Comparison of ENCODE assay signal across 8 cellular contexts in the genomic region with DNA sequence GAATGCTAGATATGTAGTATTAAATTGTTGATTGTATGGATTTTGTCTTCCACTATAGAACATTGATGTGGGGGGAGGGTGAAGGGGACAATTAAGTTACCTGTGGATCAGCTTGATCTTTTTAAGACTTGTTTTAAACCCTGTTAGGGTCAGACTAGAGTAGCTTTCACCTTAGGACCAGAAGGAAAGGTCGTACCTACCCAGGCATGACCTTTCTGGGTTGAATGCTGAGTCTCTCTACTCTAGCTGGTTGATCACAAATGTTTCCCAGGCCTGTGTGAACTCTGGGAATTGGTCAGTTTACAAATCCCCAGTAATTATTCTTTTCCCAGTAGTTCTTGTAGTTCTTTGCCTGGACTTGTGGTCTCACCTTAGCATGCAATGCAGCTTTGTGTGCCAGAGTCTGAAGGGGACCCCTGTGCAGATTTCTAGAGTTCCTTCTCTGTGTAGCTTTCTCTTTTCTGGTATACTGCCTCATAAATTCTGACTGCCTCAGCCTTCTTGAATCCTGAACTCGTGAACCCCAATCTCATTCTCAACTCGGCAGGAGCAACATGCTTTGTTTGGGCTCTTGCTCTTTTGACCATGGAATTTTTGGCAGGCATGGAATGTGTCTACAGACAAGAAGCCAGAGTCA. TPM values are rescaled to one million over a fixed set of nuclear protein-coding genes. Genes with fewer than 3 reads are reported as not detected.
DNase-seq lines count a peak whose midpoint lies in the region; ATAC-seq, FAIRE-seq and TF ChIP-seq lines count a peak whose summit lies in the region.

No MANE protein-coding gene starts in this region.

- WGBS in pancreas, 2 donors = 40 to 48% methylated on average over 3 of the region's 3 CpGs

- no peaks in the 10 kb centered on the region for H3K27me3 ChIP-seq in RWPE2 (ENCODE audit: insufficient read depth, poor library complexity, severe bottlenecking)
- H3K27me3 ChIP-seq in pancreas = no peaks in the 10 kb centered on the region

- H3K36me3 ChIP-seq in RWPE2 (ENCODE audit: low read depth) = peaks cover 20% of the 10 kb centered on the region
- no peaks in the 10 kb centered on the region for H3K36me3 ChIP-seq in pancreas

- H3K27ac ChIP-seq in RWPE2 (ENCODE audit: poor library complexity, severe bottlenecking) (peak overlapping the region; percentile 99), epithelial cell of prostate (peak overlapping the region; percentile 91), pancreas (peak overlapping the region in 2 of 4 donors; percentile 72 to 80)

- intact Hi-C loops in pancreas (cut with DNase I) = no loop called here

- H3K9me3 ChIP-seq in RWPE2 (ENCODE audit: severe bottlenecking) (no peaks in the 10 kb centered on the region), pancreas (no peaks in the 10 kb centered on the region)

- H3K4me1 ChIP-seq in RWPE2 (ENCODE audit: insufficient read depth, poor library complexity, severe bottlenecking) (peaks cover 56% of the 10 kb centered on the region), pancreas (peaks cover 4 to 34% (median 28%) of the 10 kb centered on the region in 3 donors)

- H3K4me3 ChIP-seq in RWPE2 (ENCODE audit: severe bottlenecking) = no peak overlapping the region
- no peak overlapping the region for H3K4me3 ChIP-seq in pancreas

- no peak for FAIRE-seq in pancreas (lab: Jason Lieb, UNC)

- ATAC-seq in RWPE2 (ENCODE audit: low read depth) = peak; percentile 15; the same call in 2 of the 3 replicates
- ATAC-seq in pancreas = peak in 3 of 4 donors; percentile 15 to 30 (median 16)
- ATAC-seq in HG03097 (IDR thresholded peaks at IDR 0.05; ENCODE audit: low FRiP score, unreplicated experiment) = no peak
- no peak for ATAC-seq in HG02970 (IDR thresholded peaks at IDR 0.05; ENCODE audit: low FRiP score, unreplicated experiment)

- TF ChIP-seq CTCF in RWPE2 (IDR thresholded peaks at IDR 0.05; ENCODE audit: poor library complexity, severe bottlenecking) (no peak), pancreas (IDR thresholded peaks at IDR 0.05) (no peak)

- DNase-seq in EH (ENCODE audit: low read depth) (peak; percentile 98), RWPE2 (ENCODE audit: low spot score) (no peak), epithelial cell of prostate (ENCODE audit: low read depth, low spot score) (no peak), pancreas (no peak), NOMO-1 treated with DMSO at 0.1 percent for 48 hours (lab: John Stamatoyannopoulos, UW; ENCODE audit: unreplicated experiment) (no peak), occipital lobe (lab: John Stamatoyannopoulos, UW) (no peak)

RNA-seq across cellular contexts. Expression of a gene that starts 54.0 kb away (rescaled TPM):
- total RNA-seq in pancreas (100 to 1,000 TPM in 2 of 6 donors, 10 to 100 TPM in 4; 55.5 to 177 (median 92.5) TPM), occipital lobe (238 TPM)
- 10 to 100 TPM; 70.4 to 92.6 TPM for polyA plus RNA-seq in pancreas

RNA-seq across cellular contexts. Expression of a gene that starts 54.3 kb away (rescaled TPM):
- 10 to 100 TPM in 1 of 6 donors, 1 to 10 TPM in 5; 5.5 to 11.4 (median 9.3) TPM for total RNA-seq in pancreas
- 10 to 100 TPM; 17.6 to 23.8 TPM for polyA plus RNA-seq in pancreas
- total RNA-seq in occipital lobe = 22.1 TPM

Comparison
In these comparisons a context has a peak if more than half of its experiments do, and no peak if none do; other contexts are left out.
1. ATAC-seq: peak in RWPE2 (single experiment) and pancreas (3 of 4); none in HG03097 (single experiment) and HG02970 (single experiment).